Comparison of ENCODE assay signal across 8 cellular contexts in the genomic region with DNA sequence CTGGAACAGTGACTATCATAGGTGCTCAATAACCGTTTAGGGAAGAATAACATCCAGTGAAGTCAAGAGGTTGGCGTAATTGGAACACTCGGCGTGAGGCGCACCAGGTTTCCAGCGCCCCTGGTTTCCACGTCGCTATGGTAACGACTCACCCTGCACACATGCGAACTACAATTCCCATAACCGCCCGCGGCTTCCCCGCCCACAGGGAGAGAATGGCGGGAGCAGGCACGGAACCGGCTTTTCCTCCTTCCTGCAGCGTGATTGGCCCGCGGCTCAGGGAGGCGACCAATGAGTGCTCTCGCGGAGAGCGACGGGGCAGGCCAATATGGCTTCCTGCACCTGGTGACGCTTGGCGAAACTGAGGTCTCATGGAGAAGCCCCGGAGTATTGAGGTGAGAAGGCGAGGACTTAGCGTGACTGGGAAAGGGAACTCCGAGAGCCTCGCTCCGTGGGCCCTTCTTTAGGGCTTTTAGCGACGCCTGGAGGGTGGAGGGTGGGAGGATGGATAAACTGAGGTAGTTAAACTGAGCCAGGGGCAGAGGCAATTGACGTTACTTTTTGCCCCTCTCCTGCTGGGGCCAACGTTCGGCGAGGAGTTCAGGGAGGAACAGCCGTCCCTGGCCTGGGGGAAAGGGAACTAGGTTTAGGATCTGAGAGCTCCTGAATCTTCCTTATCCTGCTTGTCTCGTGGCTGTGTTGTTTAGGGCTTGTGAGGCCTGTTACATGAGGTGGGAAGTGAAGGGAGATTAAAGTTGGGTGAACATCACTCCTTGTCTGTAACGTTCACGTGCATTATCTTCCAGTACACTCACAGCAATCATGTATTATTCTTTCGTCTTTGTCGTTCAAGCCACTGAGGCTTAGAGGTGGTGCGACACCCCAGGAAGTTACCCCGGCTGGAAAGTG. TPM values are rescaled to one million over a fixed set of nuclear protein-coding genes. Genes with fewer than 3 reads are reported as not detected.
DNase-seq lines count a peak whose midpoint lies in the region; ATAC-seq and TF ChIP-seq lines count a peak whose summit lies in the region.

A gene (plus strand): TSS at position 321 of the 909 bp plus-strand sequence. CDS start 51 bp downstream, at position 372.

- TF ChIP-seq CTCF in GM13976 (IDR thresholded peaks at IDR 0.05; ENCODE audit: borderline replicate concordance, control extremely low read depth, extremely low read depth, insufficient read depth, missing control alignments) (no peak), heart right ventricle (IDR thresholded peaks at IDR 0.05) (no peak), upper lobe of left lung (IDR thresholded peaks at IDR 0.05) (no peak)

- TF ChIP-seq EP300 in upper lobe of left lung (IDR thresholded peaks at IDR 0.05) = no peak

- no peaks in the 10 kb centered on the region for H3K27me3 ChIP-seq in heart right ventricle
- H3K27me3 ChIP-seq in upper lobe of left lung = no peaks in the 10 kb centered on the region

- in situ Hi-C loops in GM13976 (cut with MboI; ENCODE audit: low sequenced_read_pairs, unreplicated experiment) = no loop called here

- H3K4me1 ChIP-seq in heart right ventricle (peaks cover 0 to 12% (median 9%) of the 10 kb centered on the region in 9 donors), upper lobe of left lung (peaks cover 8 to 20% (median 12%) of the 10 kb centered on the region in 4 donors)

- peak within 1 kb of the TSS; percentile 41 to 86 (median 82) for H3K27ac ChIP-seq in heart right ventricle
- H3K27ac ChIP-seq in upper lobe of left lung = peak within 1 kb of the TSS; percentile 60 to 84 (median 78)

- intact Hi-C loops in T-helper 1 cell treated with Interleukin-12 subunit alpha and Interleukin-12 subunit beta and Interleukin-4 antibody, amounts not matched to agents 30 ng/mL and 1 ng/mL, for 36 hours (cut with micrococcal nuclease) = loop anchor here (1.0 to 2.0 kb wide), 11 partner anchors 8 to 569 kb away; a partner anchor contains a TSS
- intact Hi-C loops in heart right ventricle (cut with DNase I) = loop anchor here in 1 of 10 donors (5.0 kb wide), 1 partner anchor 82 kb away; a partner anchor contains a TSS
- intact Hi-C loops in posterior cingulate gyrus (cut with DNase I) = no loop called here

- ATAC-seq in HG02870 (IDR thresholded peaks at IDR 0.05; ENCODE audit: unreplicated experiment) (peak; percentile 96), heart right ventricle (peak; percentile 98 to 100 (median 100)), upper lobe of left lung (ENCODE audit: low FRiP score in 2 of 2) (peak; percentile 98 to 100)

- DNase-seq in GM13976 (ENCODE audit: low spot score) (peak; percentile 99), NCI-H146 treated with DMSO at 0.1 percent for 48 hours (lab: John Stamatoyannopoulos, UW; ENCODE audit: unreplicated experiment) (peak; percentile 87), amniotic epithelial cell (ENCODE audit: low read depth) (peak; percentile 92), heart right ventricle (peak; percentile 98), posterior cingulate gyrus (peak; percentile 98 to 100 (median 100)), upper lobe of left lung (peak; percentile 96 to 99)

- peak in 2 of 4 donors; percentile 40 to 64 for TF ChIP-seq POLR2A in upper lobe of left lung (IDR thresholded peaks at IDR 0.05)

- H3K36me3 ChIP-seq in heart right ventricle = peaks cover 0 to 32% (median 3%) of the 10 kb centered on the region in 9 donors
- H3K36me3 ChIP-seq in upper lobe of left lung = peaks cover 0 to 21% (median 6%) of the 10 kb centered on the region in 4 donors

- H3K9me3 ChIP-seq in heart right ventricle (no peaks in the 10 kb centered on the region), upper lobe of left lung (no peaks in the 10 kb centered on the region)

- 2% methylated on average over 47 of the region's 47 CpGs for WGBS in heart right ventricle, 2 donors
- WGBS in upper lobe of left lung, 2 donors = 1 to 2% methylated on average over 27 to 47 of the region's 47 CpGs

- H3K4me3 ChIP-seq in heart right ventricle (peak within 1 kb of the TSS; percentile 58 to 98 (median 81)), upper lobe of left lung (peak within 1 kb of the TSS; percentile 62 to 78 (median 72))

RNA-seq across cellular contexts. Expression of the gene that starts here (rescaled TPM):
- total RNA-seq in T-helper 1 cell treated with Interleukin-12 subunit alpha and Interleukin-12 subunit beta and Interleukin-4 antibody, amounts not matched to agents 30 ng/mL and 1 ng/mL, for 36 hours = 41.4 and 47.6 TPM in 2 replicates
- total RNA-seq in heart right ventricle (10 to 100 TPM; 12.0 to 18.5 (median 15.1) TPM), upper lobe of left lung (10 to 100 TPM; 15.4 to 38.8 (median 24.7) TPM)
- polyA plus RNA-seq in heart right ventricle = 10 to 100 TPM; 10.0 to 17.4 TPM

Comparison
In these comparisons a context has a peak if more than half of its experiments do, and no peak if none do; other contexts are left out.
1. Peak in every context shown above with its lines: DNase-seq, ATAC-seq, H3K4me3 ChIP-seq and H3K27ac ChIP-seq.